ENCODE assay signal across 8 cellular contexts in the genomic region with DNA sequence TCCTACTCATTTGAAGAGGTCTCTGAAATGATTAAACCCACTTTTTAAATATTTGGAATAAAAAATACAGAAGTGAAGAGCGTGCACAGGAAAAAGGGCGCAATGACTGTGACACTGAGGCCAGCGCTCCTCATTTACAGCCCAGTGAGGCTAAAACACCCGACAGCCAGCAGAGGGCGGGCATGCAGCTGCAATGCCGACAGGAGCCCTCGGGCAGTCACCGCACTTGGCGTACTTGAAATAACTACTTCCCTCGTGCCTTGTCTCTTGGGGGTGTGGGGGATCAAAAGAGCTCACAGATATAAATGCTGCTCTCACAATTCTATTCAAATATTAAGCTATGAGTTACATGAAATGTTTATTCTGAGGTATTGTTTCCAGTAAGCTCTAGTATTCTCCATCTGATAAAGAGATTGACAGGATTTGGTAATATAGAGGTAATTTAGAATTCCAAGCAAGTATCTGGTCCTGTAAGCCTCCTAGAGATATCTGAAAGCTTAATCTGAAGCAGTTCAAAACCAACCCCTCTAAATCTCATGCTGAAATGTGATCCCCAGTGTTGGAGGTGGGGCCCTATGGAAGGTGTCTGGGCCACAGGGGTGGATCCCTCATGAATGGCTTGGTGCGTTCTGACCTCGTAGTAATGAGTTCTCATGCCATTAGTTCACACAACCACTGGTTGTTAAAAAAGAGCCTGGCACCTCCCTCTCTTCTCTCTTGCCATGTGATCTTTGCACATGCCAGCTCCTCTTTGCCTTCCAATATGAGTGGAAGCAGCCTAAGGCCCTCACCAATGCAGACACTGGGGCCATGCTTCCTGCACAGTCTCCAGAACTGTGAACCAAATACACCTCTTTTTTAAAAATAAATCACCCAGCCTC.
A peak's percentile ranks its signal among the peaks of the same experiment; 100 is the strongest.
DNase-seq lines count a peak whose midpoint lies in the region; ATAC-seq and TF ChIP-seq lines count a peak whose summit lies in the region.

No MANE protein-coding gene starts in this region.

- H2BK120ac ChIP-seq in H9 (ENCODE audit: low read depth, low read length, poor library complexity, severe bottlenecking), result no peak overlapping the region

- DNase-seq in DMS153 treated with DMSO at 0.1 percent for 48 hours (lab: John Stamatoyannopoulos, UW; ENCODE audit: unreplicated experiment) (peak; percentile 28), H9 (peak; percentile 81), NCI-H1436 (lab: John Stamatoyannopoulos, UW) (peak; percentile 77), T-cell (peak; percentile 53 to 81 (median 72)), heart right ventricle (peak; percentile 82 to 87), putamen (ENCODE audit: low spot score) (peak; percentile 56)
- DNase-seq in activated naive CD8-positive, alpha-beta T cell treated with anti-CD3 and anti-CD28 coated beads, Interleukin-2, amount 50 U/mL, for 24 hours, result peak; percentile 82

- H3K79me1 ChIP-seq in H9 (ENCODE audit: insufficient read depth, low read depth, low read length, poor library complexity, severe bottlenecking), result no peaks in the 10 kb centered on the region

- no peak overlapping the region for H3K23ac ChIP-seq in H9 (ENCODE audit: insufficient read length, low read depth, low read length)

- ATAC-seq in T-cell (replicated peaks in 1 of 4), result peak; percentile 89 to 94 (median 94)
- peak; percentile 89 for ATAC-seq in activated naive CD8-positive, alpha-beta T cell treated with anti-CD3 and anti-CD28 coated beads, Interleukin-2, amount 50 U/mL, for 24 hours
- ATAC-seq in heart right ventricle, result peak; percentile 91 to 99 (median 97)
- ATAC-seq in HG03520 (IDR thresholded peaks at IDR 0.05; ENCODE audit: unreplicated experiment), result no peak

- no peak overlapping the region for H2BK12ac ChIP-seq in H9 (ENCODE audit: insufficient read length, low read depth, low read length)

- H2AFZ ChIP-seq in H9 (ENCODE audit: low read length), result no peak overlapping the region

- no peaks in the 10 kb centered on the region for H3K23me2 ChIP-seq in H9 (ENCODE audit: insufficient read length, low read depth, low read length, poor library complexity, severe bottlenecking)

- no peaks in the 10 kb centered on the region for H3K9me3 ChIP-seq in H9 (ENCODE audit: control insufficient read depth, low read depth, low read length)
- no peaks in the 10 kb centered on the region for H3K9me3 ChIP-seq in heart right ventricle

- no peak overlapping the region for H4K91ac ChIP-seq in H9 (ENCODE audit: insufficient read length, low read depth, low read length)

- H3K4me3 Mint-ChIP-seq in H9 (no peak overlapping the region), T-cell (no peak overlapping the region)
- H3K4me3 Mint-ChIP-seq in activated naive CD8-positive, alpha-beta T cell treated with anti-CD3 and anti-CD28 coated beads, Interleukin-2, amount 50 U/mL, for 24 hours, result no peak overlapping the region

- H4K20me1 ChIP-seq in H9 (ENCODE audit: control insufficient read depth, insufficient read depth, insufficient read length), result no peaks in the 10 kb centered on the region

- CTCF ChIA-PET in T-cell (lab: Charles Lee), result interaction anchor here (0.5 to 1.9 kb wide), 11 partner anchors 8 to 660 kb away, joined by 3 to 33 read pairs (median 3); no protein-coding TSS in a partner anchor

- H3K36me3 Mint-ChIP-seq in H9 (ENCODE audit: insufficient read depth in 1 of 3, low read depth in 3 of 3) (peaks cover 0 to 14% (median 10%) of the 10 kb centered on the region in 3 experiments; a peak in 6 of 7 replicates), T-cell (peaks cover 38% of the 10 kb centered on the region)
- peaks cover 18% of the 10 kb centered on the region for H3K36me3 Mint-ChIP-seq in activated naive CD8-positive, alpha-beta T cell treated with anti-CD3 and anti-CD28 coated beads, Interleukin-2, amount 50 U/mL, for 24 hours (ENCODE audit: low read depth)

- no peaks in the 10 kb centered on the region for H3K9me3 Mint-ChIP-seq in H9
- no peaks in the 10 kb centered on the region for H3K9me3 Mint-ChIP-seq in T-cell
- no peaks in the 10 kb centered on the region for H3K9me3 Mint-ChIP-seq in activated naive CD8-positive, alpha-beta T cell treated with anti-CD3 and anti-CD28 coated beads, Interleukin-2, amount 50 U/mL, for 24 hours

- H2AK5ac ChIP-seq in H9 (ENCODE audit: insufficient read length, low read length), result no peak overlapping the region

- H3K27me3 Mint-ChIP-seq in H9 (ENCODE audit: low read depth) (no peaks in the 10 kb centered on the region), T-cell (no peaks in the 10 kb centered on the region)
- no peaks in the 10 kb centered on the region for H3K27me3 Mint-ChIP-seq in activated naive CD8-positive, alpha-beta T cell treated with anti-CD3 and anti-CD28 coated beads, Interleukin-2, amount 50 U/mL, for 24 hours

- TF ChIP-seq CTCF in H9 (conservative IDR thresholded peaks at IDR 0.05), result peak; percentile 98
- TF ChIP-seq CTCF in heart right ventricle (IDR thresholded peaks at IDR 0.05), result peak; percentile 66 to 98 (median 95)

- no peak overlapping the region for H2BK20ac ChIP-seq in H9 (ENCODE audit: low read depth, low read length, poor library complexity, severe bottlenecking)

- no CpG with 5 or more reads among the region's 12 CpGs for WGBS in H9 (ENCODE audit: extremely low coverage, insufficient read length, low lambda C conversion rate)
- 20% methylated on average over 12 of the region's 12 CpGs for WGBS in heart right ventricle, 2 donors

- H3K14ac ChIP-seq in H9 (ENCODE audit: insufficient read depth, low read length), result no peak overlapping the region

- no peak overlapping the region for H3K18ac ChIP-seq in H9 (ENCODE audit: insufficient read length, low read depth, low read length)

- POLR2A ChIA-PET in T-cell (lab: Charles Lee), result no interaction called here

- H3K27ac ChIP-seq in H9 (ENCODE audit: insufficient read length, low read depth, low read length) (no peak overlapping the region), heart right ventricle (peak overlapping the region in 2 of 10 donors; percentile 2 to 31)

- H3K4me1 Mint-ChIP-seq in H9, result peaks cover 0 to 4% of the 10 kb centered on the region in 2 experiments; a peak in 2 of 4 replicates
- H3K4me1 Mint-ChIP-seq in T-cell, result peaks cover 0 to 2% (median 0%) of the 10 kb centered on the region in 3 donors
- H3K4me1 Mint-ChIP-seq in activated naive CD8-positive, alpha-beta T cell treated with anti-CD3 and anti-CD28 coated beads, Interleukin-2, amount 50 U/mL, for 24 hours, result peaks cover 2% of the 10 kb centered on the region

- H2BK15ac ChIP-seq in H9 (ENCODE audit: low read depth, low read length), result no peak overlapping the region

- intact Hi-C loops in heart right ventricle (cut with DNase I), result loop anchor here (1.0 to 10.0 kb wide), 16 partner anchors 185 to 580 kb away; a partner anchor contains a TSS

- no peak overlapping the region for H3T11ph ChIP-seq in H9 (ENCODE audit: low read length)

- peaks cover 0 to 86% (median 19%) of the 10 kb centered on the region in 9 donors for H3K36me3 ChIP-seq in heart right ventricle

- no peaks in the 10 kb centered on the region for H3K4me1 ChIP-seq in H9 (ENCODE audit: insufficient read depth, low read length)
- H3K4me1 ChIP-seq in heart right ventricle, result peaks cover 0 to 14% (median 4%) of the 10 kb centered on the region in 9 donors

- no peak overlapping the region for H3K4me3 ChIP-seq in heart right ventricle

- no peak overlapping the region for H3K4me2 ChIP-seq in H9 (ENCODE audit: insufficient read depth, insufficient read length, low read length)

- H3K56ac ChIP-seq in H9 (ENCODE audit: insufficient read length, low read depth, low read length), result no peak overlapping the region

- no peak overlapping the region for H4K5ac ChIP-seq in H9 (ENCODE audit: insufficient read length, low read depth, low read length)

- no peak overlapping the region for H2BK5ac ChIP-seq in H9 (ENCODE audit: insufficient read length, low read length)

- H3K27me3 ChIP-seq in H9 (ENCODE audit: insufficient read depth, low read length) (no peaks in the 10 kb centered on the region), heart right ventricle (no peaks in the 10 kb centered on the region)

- no peak overlapping the region for H3K4ac ChIP-seq in H9 (ENCODE audit: low read depth, low read length)

- no peak overlapping the region for H3K9ac ChIP-seq in H9 (ENCODE audit: extremely low read depth, insufficient read length, low read length)

- H4K8ac ChIP-seq in H9 (replicated peaks; ENCODE audit: insufficient read length, low read depth, low read length), result no peak overlapping the region

- H3K79me2 ChIP-seq in H9 (ENCODE audit: insufficient read depth, low read length), result no peaks in the 10 kb centered on the region

- H3K27ac Mint-ChIP-seq in H9 (no peak overlapping the region), T-cell (no peak overlapping the region)
- no peak overlapping the region for H3K27ac Mint-ChIP-seq in activated naive CD8-positive, alpha-beta T cell treated with anti-CD3 and anti-CD28 coated beads, Interleukin-2, amount 50 U/mL, for 24 hours

Comparison
In these comparisons a context has a peak if more than half of its experiments do, and no peak if none do; other contexts are left out.
1. DNase-seq: peak in every context shown above with its lines; median percentile 84 in heart right ventricle; 82 in activated naive CD8-positive, alpha-beta T cell treated with anti-CD3 and anti-CD28 coated beads, Interleukin-2, amount 50 U/mL, for 24 hours; 81 in H9; 77 in NCI-H1436; 72 in T-cell; 56 in putamen; 28 in DMS153 treated with DMSO at 0.1 percent for 48 hours.